30 cellular contexts compared by ENCODE assay signal in the genomic region with DNA sequence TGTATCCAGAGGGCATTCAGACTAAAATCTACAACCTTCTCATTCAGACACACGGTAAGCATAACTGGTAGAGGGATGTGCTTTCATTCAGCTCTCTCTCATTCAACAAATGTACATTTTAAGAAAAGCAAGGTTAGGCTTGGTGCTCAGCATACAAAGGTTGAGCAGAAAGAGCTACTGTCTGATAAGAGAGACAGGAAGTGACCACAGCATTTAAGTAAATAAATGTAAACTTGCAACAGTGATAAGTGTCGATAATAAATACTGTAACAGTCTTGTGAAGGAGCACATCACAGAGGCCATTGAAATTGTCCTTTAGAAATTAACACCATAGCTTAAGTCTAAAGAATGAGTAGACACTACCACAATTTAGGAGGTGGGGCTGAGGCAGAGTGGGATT. TPM values are rescaled to one million over a fixed set of nuclear protein-coding genes. Genes with fewer than 3 reads are reported as not detected.
DNase-seq lines count a peak whose midpoint lies in the region; ATAC-seq lines count a peak whose summit lies in the region.
"Had no signal": no experiment of that assay in that cellular context is flagged by ENCODE, and none has a peak within 500 bp of the region (broad histone marks: within the 10 kb centered on the region; RNA-seq: fewer than 3 reads in every experiment).

No MANE protein-coding gene starts in this region.

- H3K4me1 Mint-ChIP-seq in activated naive CD4-positive, alpha-beta T cell treated with anti-CD3 and anti-CD28 coated beads, Interleukin-2, amount 50 U/mL, for 24 hours = peaks cover 28% of the 10 kb centered on the region
- peaks cover 61% of the 10 kb centered on the region for H3K4me1 Mint-ChIP-seq in activated T-helper 2 cell treated with anti-CD3 and anti-CD28 coated beads, Interferon-gamma antibody, Interleukin-2, Interleukin-4, amounts not matched to agents 10 μg/mL and 5 μg/mL and 100 μg/mL, durations not matched to agents 14 hours and 24 hours and 36 hours (ENCODE audit: low read depth)

- WGBS in urinary bladder = 71% methylated on average over 2 of the region's 2 CpGs

- H3K36me3 Mint-ChIP-seq in activated naive CD4-positive, alpha-beta T cell treated with anti-CD3 and anti-CD28 coated beads, Interleukin-2, amount 50 U/mL, for 24 hours = peaks cover 12% of the 10 kb centered on the region
- H3K36me3 Mint-ChIP-seq in activated naive CD4-positive, alpha-beta T cell treated with anti-CD3 and anti-CD28 coated beads, Interleukin-2, amount 50 U/mL, for 72 hours = peaks cover 20 to 38% of the 10 kb centered on the region in 2 donors
- peaks cover 42% of the 10 kb centered on the region for H3K36me3 Mint-ChIP-seq in activated T-helper 2 cell treated with anti-CD3 and anti-CD28 coated beads, Interferon-gamma antibody, Interleukin-2, Interleukin-4, amounts not matched to agents 10 μg/mL and 5 μg/mL and 100 μg/mL, durations not matched to agents 14 hours and 24 hours and 36 hours (ENCODE audit: low read depth)
- H3K36me3 Mint-ChIP-seq: brain had no signal

- H3K4me1 ChIP-seq in urinary bladder (ENCODE audit: insufficient read depth) = no peaks in the 10 kb centered on the region
- H3K4me1 ChIP-seq: vagina had no signal

- no peak for ATAC-seq in activated naive CD4-positive, alpha-beta T cell treated with anti-CD3 and anti-CD28 coated beads, Interleukin-2, amount 50 U/mL, for 72 hours
- ATAC-seq in GM21390 (IDR thresholded peaks at IDR 0.05; ENCODE audit: unreplicated experiment) = no peak
- ATAC-seq: activated CD8-positive, alpha-beta memory T cell treated with anti-CD3 and anti-CD28 coated beads, Interleukin-2, amount 10 ng/mL, durations not matched to agents 7 days and 5 days; activated T-helper 17 cell treated with anti-CD3 and anti-CD28 coated beads, Interleukin-2, amount 50 U/mL, for 72 hours; left lung; sciatic nerve had no signal

- no peaks in the 10 kb centered on the region for H3K36me3 ChIP-seq in urinary bladder (ENCODE audit: insufficient read depth)
- H3K36me3 ChIP-seq: left lung, neutrophil, vagina had no signal

- H3K27ac ChIP-seq in urinary bladder (ENCODE audit: low read depth) = peak overlapping the region; percentile 5
- H3K27ac ChIP-seq: 22Rv1, left lung, neutrophil, testis, vagina had no signal

- peak overlapping the region; percentile 97 for H3K27ac Mint-ChIP-seq in activated naive CD4-positive, alpha-beta T cell treated with anti-CD3 and anti-CD28 coated beads, Interleukin-2, amount 50 U/mL, for 24 hours
- peak overlapping the region in 1 of 2 donors; percentile 98 for H3K27ac Mint-ChIP-seq in activated naive CD4-positive, alpha-beta T cell treated with anti-CD3 and anti-CD28 coated beads, Interleukin-2, amount 50 U/mL, for 72 hours
- H3K27ac Mint-ChIP-seq in activated T-helper 2 cell treated with anti-CD3 and anti-CD28 coated beads, Interferon-gamma antibody, Interleukin-2, Interleukin-4, amounts not matched to agents 10 μg/mL and 5 μg/mL and 100 μg/mL, durations not matched to agents 14 hours and 24 hours and 36 hours = peak overlapping the region; percentile 98
- H3K27ac Mint-ChIP-seq: activated CD8-positive, alpha-beta memory T cell treated with anti-CD3 and anti-CD28 coated beads, Interleukin-2, amount 10 ng/mL, durations not matched to agents 7 days and 5 days; activated T-helper 17 cell treated with anti-CD3 and anti-CD28 coated beads, Interleukin-2, amount 50 U/mL, for 72 hours; brain had no signal

- DNase-seq in DMS53 (lab: John Stamatoyannopoulos, UW) (peak; percentile 3), DMS53 treated with DMSO at 0.1 percent for 48 hours (lab: John Stamatoyannopoulos, UW; ENCODE audit: unreplicated experiment) (no peak), NCI-H2196 treated with DMSO at 0.1 percent for 48 hours (lab: John Stamatoyannopoulos, UW; ENCODE audit: unreplicated experiment) (no peak)
- no peak for DNase-seq in activated naive CD4-positive, alpha-beta T cell treated with anti-CD3 and anti-CD28 coated beads, Interleukin-2, amount 50 U/mL, for 72 hours (ENCODE audit: low spot score in 2 of 2)
- no peak for DNase-seq in activated T-helper 2 cell treated with anti-CD3 and anti-CD28 coated beads, Interferon-gamma antibody, Interleukin-2, Interleukin-4, amounts not matched to agents 10 μg/mL and 5 μg/mL and 100 μg/mL, durations not matched to agents 14 hours and 24 hours and 36 hours (ENCODE audit: low spot score)
- DNase-seq: activated CD4-positive, CD25-positive, alpha-beta regulatory T cell; activated CD8-positive, alpha-beta memory T cell treated with anti-CD3 and anti-CD28 coated beads, Interleukin-2, amount 10 ng/mL, durations not matched to agents 7 days and 5 days; GDM1; H7; left lung; mesenchymal stem cell; NCI-H187; NCI-H526; stimulated activated naive CD4-positive, alpha-beta T cell; T1000; testis had no signal

- no peak overlapping the region for H3K4me3 ChIP-seq in urinary bladder (ENCODE audit: low read depth, low read length)
- H3K4me3 ChIP-seq: left lung, testis, vagina had no signal

- peak overlapping the region; percentile 94 for H3K4me3 Mint-ChIP-seq in activated naive CD4-positive, alpha-beta T cell treated with anti-CD3 and anti-CD28 coated beads, Interleukin-2, amount 50 U/mL, for 24 hours
- no peak overlapping the region for H3K4me3 Mint-ChIP-seq in activated T-helper 2 cell treated with anti-CD3 and anti-CD28 coated beads, Interferon-gamma antibody, Interleukin-2, Interleukin-4, amounts not matched to agents 10 μg/mL and 5 μg/mL and 100 μg/mL, durations not matched to agents 14 hours and 24 hours and 36 hours (ENCODE audit: low read depth)
- H3K4me3 Mint-ChIP-seq: activated CD8-positive, alpha-beta memory T cell treated with anti-CD3 and anti-CD28 coated beads, Interleukin-2, amount 10 ng/mL, durations not matched to agents 7 days and 5 days; activated T-helper 17 cell treated with anti-CD3 and anti-CD28 coated beads, Interleukin-2, amount 50 U/mL, for 72 hours; brain had no signal

- intact Hi-C loops in activated T-helper 2 cell treated with anti-CD3 and anti-CD28 coated beads, Interferon-gamma antibody, Interleukin-2, Interleukin-4, amounts not matched to agents 10 μg/mL and 5 μg/mL and 100 μg/mL, durations not matched to agents 14 hours and 24 hours and 36 hours (cut with micrococcal nuclease) = loop anchor here (5.0 kb wide), 1 partner anchor 432 kb away; a partner anchor contains a TSS

- H3K9me3 Mint-ChIP-seq in activated naive CD4-positive, alpha-beta T cell treated with anti-CD3 and anti-CD28 coated beads, Interleukin-2, amount 50 U/mL, for 24 hours = no peaks in the 10 kb centered on the region
- no peaks in the 10 kb centered on the region for H3K9me3 Mint-ChIP-seq in activated naive CD4-positive, alpha-beta T cell treated with anti-CD3 and anti-CD28 coated beads, Interleukin-2, amount 50 U/mL, for 72 hours
- H3K9me3 Mint-ChIP-seq in activated T-helper 2 cell treated with anti-CD3 and anti-CD28 coated beads, Interferon-gamma antibody, Interleukin-2, Interleukin-4, amounts not matched to agents 10 μg/mL and 5 μg/mL and 100 μg/mL, durations not matched to agents 14 hours and 24 hours and 36 hours = no peaks in the 10 kb centered on the region
- H3K9me3 Mint-ChIP-seq: activated T-helper 17 cell treated with anti-CD3 and anti-CD28 coated beads, Interleukin-2, amount 50 U/mL, for 72 hours; brain had no signal

- H3K27me3 Mint-ChIP-seq in activated naive CD4-positive, alpha-beta T cell treated with anti-CD3 and anti-CD28 coated beads, Interleukin-2, amount 50 U/mL, for 24 hours = no peaks in the 10 kb centered on the region
- H3K27me3 Mint-ChIP-seq in activated T-helper 2 cell treated with anti-CD3 and anti-CD28 coated beads, Interferon-gamma antibody, Interleukin-2, Interleukin-4, amounts not matched to agents 10 μg/mL and 5 μg/mL and 100 μg/mL, durations not matched to agents 14 hours and 24 hours and 36 hours (ENCODE audit: low read depth) = no peaks in the 10 kb centered on the region
- H3K27me3 Mint-ChIP-seq: activated CD8-positive, alpha-beta memory T cell treated with anti-CD3 and anti-CD28 coated beads, Interleukin-2, amount 10 ng/mL, durations not matched to agents 7 days and 5 days; activated T-helper 17 cell treated with anti-CD3 and anti-CD28 coated beads, Interleukin-2, amount 50 U/mL, for 72 hours; brain had no signal

RNA-seq across cellular contexts. Expression of a gene that starts 3.4 kb away (rescaled TPM):
- total RNA-seq in activated naive CD4-positive, alpha-beta T cell treated with anti-CD3 and anti-CD28 coated beads, Interleukin-2, amount 50 U/mL, for 72 hours = 10 to 100 TPM; 31.7 to 97.9 TPM
- 64.2 and 67.9 TPM in 2 replicates for total RNA-seq in activated T-helper 2 cell treated with anti-CD3 and anti-CD28 coated beads, Interferon-gamma antibody, Interleukin-2, Interleukin-4, amounts not matched to agents 10 μg/mL and 5 μg/mL and 100 μg/mL, durations not matched to agents 14 hours and 24 hours and 36 hours
- 7.6 TPM for total RNA-seq in urinary bladder
- polyA plus RNA-seq in urinary bladder = 2.1 TPM
- total RNA-seq: glomerular endothelial cell, H7 had no signal

RNA-seq across cellular contexts. Expression of a gene that starts 49.8 kb away (rescaled TPM):
- total RNA-seq in activated naive CD4-positive, alpha-beta T cell treated with anti-CD3 and anti-CD28 coated beads, Interleukin-2, amount 50 U/mL, for 72 hours = 100 to 1,000 TPM; 306 to 517 TPM
- total RNA-seq in activated T-helper 2 cell treated with anti-CD3 and anti-CD28 coated beads, Interferon-gamma antibody, Interleukin-2, Interleukin-4, amounts not matched to agents 10 μg/mL and 5 μg/mL and 100 μg/mL, durations not matched to agents 14 hours and 24 hours and 36 hours = 543 and 546 TPM in 2 replicates
- total RNA-seq in urinary bladder = not detected
- polyA plus RNA-seq in urinary bladder = 0.04 TPM
- total RNA-seq: chondrocyte, H7, LHCN-M2, myocyte, posterior vena cava, sciatic nerve, testis had no signal

Comparison
In these comparisons a context has a peak if more than half of its experiments do, and no peak if none do; other contexts are left out.
1. RNA of a gene that starts 49.8 kb away (total RNA-seq): 543 to 546 TPM in activated T-helper 2 cell treated with anti-CD3 and anti-CD28 coated beads, Interferon-gamma antibody, Interleukin-2, Interleukin-4, amounts not matched to agents 10 μg/mL and 5 μg/mL and 100 μg/mL, durations not matched to agents 14 hours and 24 hours and 36 hours and 306 to 517 TPM in activated naive CD4-positive, alpha-beta T cell treated with anti-CD3 and anti-CD28 coated beads, Interleukin-2, amount 50 U/mL, for 72 hours; not detected in urinary bladder (single experiment); every median in the first group is over 100 times any median in the second.